Comparison of ENCODE assay signal across 30 cellular contexts in genomic region chr10:33091186-33091585, GRCh38.
"Had no signal": no experiment of that assay in that cellular context is flagged by ENCODE, and none has a peak within 500 bp of the region (broad histone marks: within the 10 kb centered on the region; RNA-seq: fewer than 3 reads in every experiment).

No MANE protein-coding gene starts in this region.

- H3K4me1 ChIP-seq: adrenal gland, body of pancreas had no signal

- H3K27ac ChIP-seq: adrenal gland, body of pancreas, esophagus muscularis mucosa, heart left ventricle, VCaP had no signal

- H3K27ac Mint-ChIP-seq: activated CD4-positive, alpha-beta memory T cell treated with anti-CD3 and anti-CD28 coated beads for 36 hours; activated CD8-positive, alpha-beta memory T cell treated with anti-CD3 and anti-CD28 coated beads, Interleukin-2, amount 10 ng/mL, durations not matched to agents 7 days and 5 days; activated CD8-positive, alpha-beta T cell treated with anti-CD3 and anti-CD28 coated beads, Interleukin-2, amount 10 ng/mL, durations not matched to agents 7 days and 5 days; activated naive CD4-positive, alpha-beta T cell treated with anti-CD3 and anti-CD28 coated beads for 36 hours; activated naive CD4-positive, alpha-beta T cell treated with anti-CD3 and anti-CD28 coated beads, Interleukin-2, amount 50 U/mL, for 24 hours; activated naive CD8-positive, alpha-beta T cell treated with anti-CD3 and anti-CD28 coated beads for 36 hours; activated naive CD8-positive, alpha-beta T cell treated with anti-CD3 and anti-CD28 coated beads, Interleukin-2, amount 50 U/mL, for 24 hours; activated T-helper 1 cell treated with anti-CD3 and anti-CD28 coated beads, Interleukin-12 subunit alpha, Interleukin-12 subunit beta, Interleukin-2, Interleukin-4 antibody, amounts not matched to agents 30 ng/mL and 10 ng/mL and 1 ng/mL, durations not matched to agents 14 hours and 24 hours and 36 hours; activated T-helper 2 cell treated with anti-CD3 and anti-CD28 coated beads, Interferon-gamma antibody, Interleukin-2, Interleukin-4, amounts not matched to agents 10 μg/mL and 5 μg/mL and 100 μg/mL, durations not matched to agents 14 hours and 24 hours and 36 hours; WTC11 had no signal

- H3K36me3 ChIP-seq: adrenal gland, esophagus muscularis mucosa, heart left ventricle had no signal

- H3K4me3 ChIP-seq: adrenal gland, body of pancreas, esophagus muscularis mucosa, heart left ventricle had no signal

- ATAC-seq: activated CD8-positive, alpha-beta memory T cell treated with anti-CD3 and anti-CD28 coated beads, Interleukin-2, amount 10 ng/mL, durations not matched to agents 7 days and 5 days; activated CD8-positive, alpha-beta T cell treated with anti-CD3 and anti-CD28 coated beads, Interleukin-2, amount 10 ng/mL, durations not matched to agents 7 days and 5 days; activated naive CD8-positive, alpha-beta T cell treated with anti-CD3 and anti-CD28 coated beads, Interleukin-2, amount 50 U/mL, for 24 hours; body of pancreas; effector memory CD8-positive, alpha-beta T cell; heart left ventricle; WTC11 had no signal

- H3K27me3 Mint-ChIP-seq: activated CD4-positive, alpha-beta memory T cell treated with anti-CD3 and anti-CD28 coated beads for 36 hours; activated naive CD4-positive, alpha-beta T cell treated with anti-CD3 and anti-CD28 coated beads, Interleukin-2, amount 50 U/mL, for 24 hours; activated naive CD8-positive, alpha-beta T cell treated with anti-CD3 and anti-CD28 coated beads for 36 hours; activated naive CD8-positive, alpha-beta T cell treated with anti-CD3 and anti-CD28 coated beads, Interleukin-2, amount 50 U/mL, for 24 hours; effector memory CD8-positive, alpha-beta T cell had no signal

- H3K9me3 ChIP-seq: adrenal gland, body of pancreas, esophagus muscularis mucosa had no signal

- DNase-seq: activated CD4-positive, alpha-beta memory T cell treated with anti-CD3 and anti-CD28 coated beads for 36 hours; activated CD4-positive, alpha-beta T cell treated with anti-CD3 and anti-CD28 coated beads for 1 hour; activated CD4-positive, alpha-beta T cell treated with anti-CD3 and anti-CD28 coated beads for 48 hours; activated CD8-positive, alpha-beta memory T cell treated with anti-CD3 and anti-CD28 coated beads, Interleukin-2, amount 10 ng/mL, durations not matched to agents 7 days and 5 days; activated CD8-positive, alpha-beta memory T cell treated with anti-CD3 and anti-CD28 coated beads, Interleukin-2, amount 50 U/mL, for 4 hours; activated CD8-positive, alpha-beta T cell treated with anti-CD3 and anti-CD28 coated beads, Interleukin-2, amount 10 ng/mL, durations not matched to agents 7 days and 5 days; activated effector memory CD4-positive, alpha-beta T cell treated with anti-CD3 and anti-CD28 coated beads, Interleukin-2, amount 50 U/mL, for 16 hours; activated naive CD4-positive, alpha-beta T cell treated with anti-CD3 and anti-CD28 coated beads for 36 hours; activated naive CD8-positive, alpha-beta T cell treated with anti-CD3 and anti-CD28 coated beads for 36 hours; activated naive CD8-positive, alpha-beta T cell treated with anti-CD3 and anti-CD28 coated beads, Interleukin-2, amount 50 U/mL, for 24 hours; activated T-cell treated with anti-CD3 and anti-CD28 coated beads, Interleukin-2, amount 50 U/mL, for 1 hour; activated T-cell treated with anti-CD3 and anti-CD28 coated beads, Interleukin-2, amount 50 U/mL, for 48 hours; adrenal gland; amygdala; aorta; body of pancreas; caudate nucleus; cortex of kidney; dermis blood vessel endothelial cell; effector CD4-positive, alpha-beta T cell; effector memory CD8-positive, alpha-beta T cell; erythroblast; heart left ventricle; T-helper 2 cell had no signal

- H3K27me3 ChIP-seq: adrenal gland, body of pancreas, esophagus muscularis mucosa had no signal

- H3K4me3 Mint-ChIP-seq: activated CD4-positive, alpha-beta memory T cell treated with anti-CD3 and anti-CD28 coated beads for 36 hours; activated CD8-positive, alpha-beta memory T cell treated with anti-CD3 and anti-CD28 coated beads, Interleukin-2, amount 10 ng/mL, durations not matched to agents 7 days and 5 days; activated CD8-positive, alpha-beta T cell treated with anti-CD3 and anti-CD28 coated beads, Interleukin-2, amount 10 ng/mL, durations not matched to agents 7 days and 5 days; activated naive CD4-positive, alpha-beta T cell treated with anti-CD3 and anti-CD28 coated beads for 36 hours; activated naive CD4-positive, alpha-beta T cell treated with anti-CD3 and anti-CD28 coated beads, Interleukin-2, amount 50 U/mL, for 24 hours; activated naive CD8-positive, alpha-beta T cell treated with anti-CD3 and anti-CD28 coated beads for 36 hours; activated naive CD8-positive, alpha-beta T cell treated with anti-CD3 and anti-CD28 coated beads, Interleukin-2, amount 50 U/mL, for 24 hours; activated T-helper 1 cell treated with anti-CD3 and anti-CD28 coated beads, Interleukin-12 subunit alpha, Interleukin-12 subunit beta, Interleukin-2, Interleukin-4 antibody, amounts not matched to agents 30 ng/mL and 10 ng/mL and 1 ng/mL, durations not matched to agents 14 hours and 24 hours and 36 hours; effector memory CD8-positive, alpha-beta T cell; WTC11 had no signal
